8 cellular contexts compared by ENCODE assay signal in genomic region chr10:21334891-21335696, GRCh38.
DNase-seq lines count a peak whose midpoint lies in the region; ATAC-seq and TF ChIP-seq lines count a peak whose summit lies in the region.

No MANE protein-coding gene starts in this region.

- ATAC-seq in left cardiac atrium (peak; percentile 67 to 88), HG02870 (IDR thresholded peaks at IDR 0.05; ENCODE audit: unreplicated experiment) (no peak)
- ATAC-seq in activated T-helper 17 cell treated with anti-CD3 and anti-CD28 coated beads, Interleukin-2, amount 50 U/mL, for 72 hours (replicated peaks), result no peak

- H3K27me3 Mint-ChIP-seq in progenitor cell of endocrine pancreas, result no peaks in the 10 kb centered on the region
- no peaks in the 10 kb centered on the region for H3K27me3 Mint-ChIP-seq in activated T-helper 17 cell treated with anti-CD3 and anti-CD28 coated beads, Interleukin-2, amount 50 U/mL, for 72 hours

- H3K36me3 ChIP-seq in skeletal muscle satellite cell (ENCODE audit: insufficient read depth, low read length), result no peaks in the 10 kb centered on the region

- H3K4me1 ChIP-seq in skeletal muscle satellite cell (ENCODE audit: control insufficient read depth, insufficient read depth, low read length), result peaks cover 37% of the 10 kb centered on the region

- no peak for TF ChIP-seq CTCF in progenitor cell of endocrine pancreas (IDR thresholded peaks at IDR 0.05; ENCODE audit: unreplicated experiment)

- no peak overlapping the region for H3K27ac Mint-ChIP-seq in progenitor cell of endocrine pancreas
- H3K27ac Mint-ChIP-seq in activated T-helper 17 cell treated with anti-CD3 and anti-CD28 coated beads, Interleukin-2, amount 50 U/mL, for 72 hours, result no peak overlapping the region

- H3K9me3 Mint-ChIP-seq in progenitor cell of endocrine pancreas (ENCODE audit: low read depth), result peaks cover 2% of the 10 kb centered on the region
- no peaks in the 10 kb centered on the region for H3K9me3 Mint-ChIP-seq in activated T-helper 17 cell treated with anti-CD3 and anti-CD28 coated beads, Interleukin-2, amount 50 U/mL, for 72 hours

- peaks cover 8% of the 10 kb centered on the region for H3K4me1 Mint-ChIP-seq in progenitor cell of endocrine pancreas (ENCODE audit: low read depth)
- H3K4me1 Mint-ChIP-seq in activated T-helper 17 cell treated with anti-CD3 and anti-CD28 coated beads, Interleukin-2, amount 50 U/mL, for 72 hours, result no peaks in the 10 kb centered on the region

- H3K36me3 Mint-ChIP-seq in progenitor cell of endocrine pancreas (ENCODE audit: insufficient read depth), result no peaks in the 10 kb centered on the region
- H3K36me3 Mint-ChIP-seq in activated T-helper 17 cell treated with anti-CD3 and anti-CD28 coated beads, Interleukin-2, amount 50 U/mL, for 72 hours (ENCODE audit: low read depth), result no peaks in the 10 kb centered on the region

- DNase-seq in HCEC 1CT, result peak; percentile 85
- peak; percentile 94 for DNase-seq in amniotic epithelial cell (ENCODE audit: low read depth)
- DNase-seq in left cardiac atrium, result peak; percentile 82
- DNase-seq in progenitor cell of endocrine pancreas (ENCODE audit: low spot score, unreplicated experiment), result no peak
- no peak for DNase-seq in NCI-H345 (lab: John Stamatoyannopoulos, UW)

- peak overlapping the region; percentile 52 for H3K4me2 ChIP-seq in skeletal muscle satellite cell (ENCODE audit: low read length)

- H3K27me3 ChIP-seq in skeletal muscle satellite cell (ENCODE audit: control insufficient read depth, insufficient read depth, low read length), result no peaks in the 10 kb centered on the region

- peak overlapping the region; percentile 27 for H3K9ac ChIP-seq in skeletal muscle satellite cell (ENCODE audit: low read depth, low read length)

- intact Hi-C loops in left cardiac atrium (cut with DNase I), result no loop called here

- no peak overlapping the region for H3K4me3 Mint-ChIP-seq in progenitor cell of endocrine pancreas (ENCODE audit: low read depth)
- no peak overlapping the region for H3K4me3 Mint-ChIP-seq in activated T-helper 17 cell treated with anti-CD3 and anti-CD28 coated beads, Interleukin-2, amount 50 U/mL, for 72 hours

- H3K4me3 ChIP-seq in skeletal muscle satellite cell (ENCODE audit: low read length), result no peak overlapping the region

- no peaks in the 10 kb centered on the region for H3K9me3 ChIP-seq in skeletal muscle satellite cell (replicated peaks; ENCODE audit: low read length)

Comparison
In these comparisons a context has a peak if more than half of its experiments do, and no peak if none do; other contexts are left out.
1. DNase-seq: peak in HCEC 1CT (single experiment), amniotic epithelial cell (single experiment) and left cardiac atrium (single experiment); none in progenitor cell of endocrine pancreas (single experiment) and NCI-H345 (single experiment).
2. ATAC-seq: peak in left cardiac atrium (2 of 2); none in HG02870 (single experiment) and activated T-helper 17 cell treated with anti-CD3 and anti-CD28 coated beads, Interleukin-2, amount 50 U/mL, for 72 hours (single experiment).